Comparison of ENCODE assay signal across 8 cellular contexts in the genomic region with DNA sequence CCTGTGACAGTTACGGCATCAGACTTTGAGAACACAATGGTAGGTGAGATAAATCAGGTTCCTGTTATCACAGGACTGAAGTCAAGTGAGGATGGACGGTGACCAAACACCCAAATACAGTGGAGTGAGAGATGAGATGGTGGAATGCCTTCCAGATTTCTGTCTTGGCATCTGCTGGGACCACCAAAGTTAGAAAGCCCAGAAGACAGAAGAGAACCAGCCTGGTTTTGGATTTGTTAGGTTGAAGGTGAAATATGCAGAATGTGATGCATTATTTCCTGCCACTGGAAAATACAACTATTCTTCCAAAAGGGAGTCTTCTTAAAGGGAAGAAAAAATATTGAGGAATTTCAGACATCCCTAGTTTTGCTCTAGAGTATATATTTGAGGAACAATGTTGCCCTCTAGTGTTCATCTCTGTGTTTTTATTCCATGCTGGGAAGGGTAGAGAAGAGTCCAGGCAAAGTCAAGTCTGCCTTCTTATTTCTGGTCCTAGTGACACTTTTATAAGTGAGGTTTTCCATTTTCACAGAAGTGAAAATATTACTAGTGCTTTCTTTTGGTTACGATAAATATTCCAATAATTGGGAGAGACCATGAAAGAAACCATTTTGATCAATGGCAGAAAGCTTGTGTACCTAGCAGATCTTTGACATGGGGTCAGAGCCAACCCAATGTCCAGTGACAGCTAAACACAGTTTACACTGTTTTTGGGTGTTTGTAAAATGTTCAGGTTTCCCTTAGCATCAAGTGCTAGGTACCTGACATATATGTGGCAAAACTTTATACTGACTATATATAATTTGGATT.
A peak's percentile ranks its signal among the peaks of the same experiment; 100 is the strongest.
DNase-seq lines count a peak whose midpoint lies in the region; ATAC-seq and TF ChIP-seq lines count a peak whose summit lies in the region.

No MANE protein-coding gene starts in this region.

- intact Hi-C loops in CD4-positive, alpha-beta T cell (cut with DNase I, micrococcal nuclease) = loop anchor here (1.0 to 5.0 kb wide), 5 partner anchors 67 to 657 kb away; no protein-coding TSS in a partner anchor
- intact Hi-C loops in esophagus muscularis mucosa (cut with DNase I) = no loop called here
- intact Hi-C loops in activated CD4-positive, alpha-beta memory T cell treated with anti-CD3 and anti-CD28 coated beads for 36 hours (cut with micrococcal nuclease) = loop anchor here (1.0 to 5.0 kb wide), 2 partner anchors 287 to 662 kb away; no protein-coding TSS in a partner anchor
- intact Hi-C loops in posterior vena cava (cut with DNase I) = loop anchor here (5.0 to 10.0 kb wide), 3 partner anchors 287 to 329 kb away; no protein-coding TSS in a partner anchor

- no peaks in the 10 kb centered on the region for H3K9me3 Mint-ChIP-seq in CD4-positive, alpha-beta T cell
- peaks cover 7% of the 10 kb centered on the region for H3K9me3 Mint-ChIP-seq in nephron
- H3K9me3 Mint-ChIP-seq in activated CD4-positive, alpha-beta memory T cell treated with anti-CD3 and anti-CD28 coated beads for 36 hours = peaks cover 2% of the 10 kb centered on the region

- no peak for TF ChIP-seq POLR2A in esophagus muscularis mucosa (IDR thresholded peaks at IDR 0.05; ENCODE audit: low read depth)

- TF ChIP-seq CTCF in CD4-positive, alpha-beta T cell (IDR thresholded peaks at IDR 0.05) = peak; percentile 85
- TF ChIP-seq CTCF in esophagus muscularis mucosa (IDR thresholded peaks at IDR 0.05) (peak; percentile 63 to 68 (median 67)), nephron (IDR thresholded peaks at IDR 0.05; ENCODE audit: unreplicated experiment in 3 of 3) (peak; percentile 59 to 84 (median 63))

- H3K27ac ChIP-seq in CD4-positive, alpha-beta T cell (ENCODE audit: low read depth, low read length) = no peak overlapping the region
- no peak overlapping the region for H3K27ac ChIP-seq in esophagus muscularis mucosa (replicated peaks in 1 of 4)

- H3K27ac Mint-ChIP-seq in CD4-positive, alpha-beta T cell = no peak overlapping the region
- peak overlapping the region in 2 of 3 experiments; percentile 7 to 34 for H3K27ac Mint-ChIP-seq in nephron
- no peak overlapping the region for H3K27ac Mint-ChIP-seq in activated CD4-positive, alpha-beta memory T cell treated with anti-CD3 and anti-CD28 coated beads for 36 hours

- peak; percentile 55 for ATAC-seq in CD4-positive, alpha-beta T cell (ENCODE audit: poor library complexity)
- ATAC-seq in GM21423 (IDR thresholded peaks at IDR 0.05; ENCODE audit: unreplicated experiment) = peak; percentile 66

- no peak overlapping the region for H3K4me3 ChIP-seq in esophagus muscularis mucosa

- H3K27me3 Mint-ChIP-seq in CD4-positive, alpha-beta T cell = no peaks in the 10 kb centered on the region
- peaks cover 3% of the 10 kb centered on the region for H3K27me3 Mint-ChIP-seq in nephron (ENCODE audit: low read depth)
- H3K27me3 Mint-ChIP-seq in activated CD4-positive, alpha-beta memory T cell treated with anti-CD3 and anti-CD28 coated beads for 36 hours = no peaks in the 10 kb centered on the region

- no peaks in the 10 kb centered on the region for H3K36me3 Mint-ChIP-seq in CD4-positive, alpha-beta T cell (ENCODE audit: low read depth)
- H3K36me3 Mint-ChIP-seq in nephron (ENCODE audit: low read depth) = no peaks in the 10 kb centered on the region
- H3K36me3 Mint-ChIP-seq in activated CD4-positive, alpha-beta memory T cell treated with anti-CD3 and anti-CD28 coated beads for 36 hours = no peaks in the 10 kb centered on the region

- TF ChIP-seq EP300 in esophagus muscularis mucosa (IDR thresholded peaks at IDR 0.05) = no peak

- H3K36me3 ChIP-seq in esophagus muscularis mucosa = no peaks in the 10 kb centered on the region

- no peak for DNase-seq in CD4-positive, alpha-beta T cell
- DNase-seq in M059J (ENCODE audit: low read depth) (peak; percentile 75), SHP77 treated with DMSO at 0.1 percent for 48 hours (lab: John Stamatoyannopoulos, UW) (peak; percentile 90), esophagus muscularis mucosa (ENCODE audit: extremely low spot score) (no peak), posterior vena cava (ENCODE audit: low spot score) (no peak)
- no peak for DNase-seq in activated CD4-positive, alpha-beta memory T cell treated with anti-CD3 and anti-CD28 coated beads for 36 hours

- POLR2A ChIA-PET in CD4-positive, alpha-beta T cell (lab: Charles Lee) = no interaction called here
- POLR2A ChIA-PET in activated CD4-positive, alpha-beta memory T cell treated with anti-CD3 and anti-CD28 coated beads for 36 hours (lab: Charles Lee) = interaction anchor here (1.0 kb wide), 1 partner anchor 328 kb away, joined by 3 read pairs; no protein-coding TSS in a partner anchor

- 55% methylated on average over 3 of the region's 3 CpGs for WGBS in esophagus muscularis mucosa

- CTCF ChIA-PET in CD4-positive, alpha-beta T cell (lab: Charles Lee) = interaction anchor here (1.2 to 1.8 kb wide), 4 partner anchors 10 to 328 kb away, joined by 4 read pairs; no protein-coding TSS in a partner anchor
- CTCF ChIA-PET in activated CD4-positive, alpha-beta memory T cell treated with anti-CD3 and anti-CD28 coated beads for 36 hours (lab: Charles Lee) = interaction anchor here (0.6 to 2.1 kb wide), 10 partner anchors 10 to 328 kb away, joined by 3 to 17 read pairs (median 4); no protein-coding TSS in a partner anchor

- H3K4me1 ChIP-seq in esophagus muscularis mucosa = peaks cover 14 to 17% (median 14%) of the 10 kb centered on the region in 4 donors

- no peak overlapping the region for H3K4me3 Mint-ChIP-seq in CD4-positive, alpha-beta T cell
- H3K4me3 Mint-ChIP-seq in nephron = no peak overlapping the region
- no peak overlapping the region for H3K4me3 Mint-ChIP-seq in activated CD4-positive, alpha-beta memory T cell treated with anti-CD3 and anti-CD28 coated beads for 36 hours

- H3K27me3 ChIP-seq in CD4-positive, alpha-beta T cell (ENCODE audit: control insufficient read depth, insufficient read depth, low read length) = no peaks in the 10 kb centered on the region
- H3K27me3 ChIP-seq in esophagus muscularis mucosa = no peaks in the 10 kb centered on the region

- no peaks in the 10 kb centered on the region for H3K4me1 Mint-ChIP-seq in CD4-positive, alpha-beta T cell (ENCODE audit: low read depth)
- H3K4me1 Mint-ChIP-seq in nephron = peaks cover 14% of the 10 kb centered on the region
- H3K4me1 Mint-ChIP-seq in activated CD4-positive, alpha-beta memory T cell treated with anti-CD3 and anti-CD28 coated beads for 36 hours (ENCODE audit: low read depth) = no peaks in the 10 kb centered on the region

- H3K9me3 ChIP-seq in CD4-positive, alpha-beta T cell (ENCODE audit: control insufficient read depth, low read length) = no peaks in the 10 kb centered on the region
- no peaks in the 10 kb centered on the region for H3K9me3 ChIP-seq in esophagus muscularis mucosa

Comparison
In these comparisons a context has a peak if more than half of its experiments do, and no peak if none do; other contexts are left out.
1. DNase-seq: peak in M059J (single experiment) and SHP77 treated with DMSO at 0.1 percent for 48 hours (single experiment); none in CD4-positive, alpha-beta T cell (0 of 10), esophagus muscularis mucosa (single experiment), activated CD4-positive, alpha-beta memory T cell treated with anti-CD3 and anti-CD28 coated beads for 36 hours (single experiment) and posterior vena cava (single experiment).
2. H3K27ac Mint-ChIP-seq: peak in nephron (2 of 3); none in CD4-positive, alpha-beta T cell (single experiment) and activated CD4-positive, alpha-beta memory T cell treated with anti-CD3 and anti-CD28 coated beads for 36 hours (single experiment).
3. Peak in every context shown above with its lines, with median percentiles within 50 percentile points of each other: CTCF ChIP-seq.